Comparison of ENCODE assay signal across 1 cellular context in the genomic region with DNA sequence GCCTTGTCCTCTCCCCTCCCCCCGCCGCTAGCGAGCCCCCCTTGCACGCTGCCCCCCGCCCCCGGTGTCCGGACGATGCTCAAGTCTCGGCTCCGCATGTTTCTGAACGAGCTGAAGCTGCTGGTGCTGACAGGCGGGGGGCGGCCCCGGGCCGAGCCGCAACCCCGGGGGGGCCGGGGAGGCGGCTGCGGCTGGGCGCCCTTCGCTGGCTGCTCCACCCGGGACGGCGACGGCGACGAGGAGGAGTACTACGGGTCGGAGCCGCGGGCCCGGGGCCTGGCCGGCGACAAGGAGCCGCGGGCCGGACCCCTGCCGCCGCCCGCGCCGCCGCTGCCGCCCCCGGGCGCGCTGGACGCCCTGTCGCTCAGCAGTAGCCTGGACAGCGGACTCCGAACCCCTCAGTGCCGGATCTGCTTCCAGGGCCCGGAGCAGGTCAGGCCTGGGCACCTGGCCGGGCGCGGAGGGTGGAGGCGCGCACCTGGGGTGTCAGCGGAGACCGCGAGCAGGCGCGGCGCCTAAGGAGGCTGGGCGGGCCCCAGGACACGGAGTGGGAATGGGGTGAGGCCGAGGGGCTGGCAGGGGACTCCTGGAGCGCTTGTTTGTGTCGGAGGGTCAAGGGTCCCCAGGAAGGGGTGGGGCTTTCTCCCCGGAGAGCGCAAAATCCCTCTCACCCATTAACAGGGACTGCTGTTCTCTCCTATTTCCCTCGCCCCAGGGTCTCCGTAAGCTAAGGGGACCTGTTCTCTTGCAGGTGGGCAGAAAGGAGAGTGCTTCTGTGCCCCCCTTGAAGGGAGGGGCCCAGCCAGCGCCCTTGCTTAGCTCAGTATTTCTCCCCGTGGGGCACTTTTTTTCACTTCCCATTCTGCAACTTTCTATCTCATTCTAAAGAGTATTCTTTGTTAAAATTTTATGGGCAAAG.
TF ChIP-seq lines count a peak whose summit lies in the region.

No MANE protein-coding gene starts in this region.

TF ChIP-seq in HepG2, 621 proteins besides CTCF, POLR2A, EP300 and RAD21 (continued from another document and continues in another):
- no peak for TF ChIP-seq PRDM10 (CRISPR knock-in tag; IDR thresholded peaks at IDR 0.05; ENCODE audit: low read depth)
- 0 out of 2 replicates have a peak, but pooled peaks have one; percentile 11 for TF ChIP-seq ELF1 (CRISPR knock-in tag; IDR thresholded peaks at IDR 0.05)
- TF ChIP-seq CEBPB (IDR thresholded peaks at IDR 0.05; ENCODE audit: borderline replicate concordance, low read depth, low read length): no peak
- no peak for TF ChIP-seq SNRNP70 (IDR thresholded peaks at IDR 0.05; ENCODE audit: low read depth, low read length)
- TF ChIP-seq KMT2A (CRISPR knock-in tag; IDR thresholded peaks at IDR 0.05): no peak
- no peak for TF ChIP-seq BHLHE40 (IDR thresholded peaks at IDR 0.05; ENCODE audit: low read length)
- TF ChIP-seq ZUFSP (CRISPR knock-in tag; IDR thresholded peaks at IDR 0.05; ENCODE audit: borderline replicate concordance): no peak
- TF ChIP-seq GTF2F1 (IDR thresholded peaks at IDR 0.05; ENCODE audit: low read length): no peak
- 0 out of 2 replicates have a peak, but pooled peaks have one; percentile 32 for TF ChIP-seq AFF4 (CRISPR knock-in tag; IDR thresholded peaks at IDR 0.05)
- no peak for TF ChIP-seq ZNF10 (CRISPR knock-in tag; IDR thresholded peaks at IDR 0.05; ENCODE audit: borderline replicate concordance, low read depth)
- TF ChIP-seq TFDP1 (CRISPR knock-in tag; IDR thresholded peaks at IDR 0.05; ENCODE audit: borderline replicate concordance): no peak; the same call in 1 of the 2 replicates
- 0 out of 2 replicates have a peak, but pooled peaks have one; percentile 43 for TF ChIP-seq ZNF766 (CRISPR knock-in tag; IDR thresholded peaks at IDR 0.05; ENCODE audit: borderline replicate concordance)
- TF ChIP-seq, protein P1, sequence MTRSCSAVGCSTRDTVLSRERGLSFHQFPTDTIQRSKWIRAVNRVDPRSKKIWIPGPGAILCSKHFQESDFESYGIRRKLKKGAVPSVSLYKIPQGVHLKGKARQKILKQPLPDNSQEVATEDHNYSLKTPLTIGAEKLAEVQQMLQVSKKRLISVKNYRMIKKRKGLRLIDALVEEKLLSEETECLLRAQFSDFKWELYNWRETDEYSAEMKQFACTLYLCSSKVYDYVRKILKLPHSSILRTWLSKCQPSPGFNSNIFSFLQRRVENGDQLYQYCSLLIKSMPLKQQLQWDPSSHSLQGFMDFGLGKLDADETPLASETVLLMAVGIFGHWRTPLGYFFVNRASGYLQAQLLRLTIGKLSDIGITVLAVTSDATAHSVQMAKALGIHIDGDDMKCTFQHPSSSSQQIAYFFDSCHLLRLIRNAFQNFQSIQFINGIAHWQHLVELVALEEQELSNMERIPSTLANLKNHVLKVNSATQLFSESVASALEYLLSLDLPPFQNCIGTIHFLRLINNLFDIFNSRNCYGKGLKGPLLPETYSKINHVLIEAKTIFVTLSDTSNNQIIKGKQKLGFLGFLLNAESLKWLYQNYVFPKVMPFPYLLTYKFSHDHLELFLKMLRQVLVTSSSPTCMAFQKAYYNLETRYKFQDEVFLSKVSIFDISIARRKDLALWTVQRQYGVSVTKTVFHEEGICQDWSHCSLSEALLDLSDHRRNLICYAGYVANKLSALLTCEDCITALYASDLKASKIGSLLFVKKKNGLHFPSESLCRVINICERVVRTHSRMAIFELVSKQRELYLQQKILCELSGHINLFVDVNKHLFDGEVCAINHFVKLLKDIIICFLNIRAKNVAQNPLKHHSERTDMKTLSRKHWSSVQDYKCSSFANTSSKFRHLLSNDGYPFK (CRISPR knock-in tag; IDR thresholded peaks at IDR 0.05; ENCODE audit: borderline replicate concordance): peak; percentile 34; the same call in 1 of the 2 replicates
- TF ChIP-seq ZSCAN25 (CRISPR knock-in tag; IDR thresholded peaks at IDR 0.05): peak; percentile 94
- no peak for TF ChIP-seq PRMT3 (CRISPR knock-in tag; IDR thresholded peaks at IDR 0.05; ENCODE audit: borderline replicate concordance, low read depth)
- TF ChIP-seq ZNF101 (CRISPR knock-in tag; IDR thresholded peaks at IDR 0.05; ENCODE audit: borderline replicate concordance, low read depth): no peak
- TF ChIP-seq, protein P2, sequence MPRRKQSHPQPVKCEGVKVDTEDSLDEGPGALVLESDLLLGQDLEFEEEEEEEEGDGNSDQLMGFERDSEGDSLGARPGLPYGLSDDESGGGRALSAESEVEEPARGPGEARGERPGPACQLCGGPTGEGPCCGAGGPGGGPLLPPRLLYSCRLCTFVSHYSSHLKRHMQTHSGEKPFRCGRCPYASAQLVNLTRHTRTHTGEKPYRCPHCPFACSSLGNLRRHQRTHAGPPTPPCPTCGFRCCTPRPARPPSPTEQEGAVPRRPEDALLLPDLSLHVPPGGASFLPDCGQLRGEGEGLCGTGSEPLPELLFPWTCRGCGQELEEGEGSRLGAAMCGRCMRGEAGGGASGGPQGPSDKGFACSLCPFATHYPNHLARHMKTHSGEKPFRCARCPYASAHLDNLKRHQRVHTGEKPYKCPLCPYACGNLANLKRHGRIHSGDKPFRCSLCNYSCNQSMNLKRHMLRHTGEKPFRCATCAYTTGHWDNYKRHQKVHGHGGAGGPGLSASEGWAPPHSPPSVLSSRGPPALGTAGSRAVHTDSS (CRISPR knock-in tag; conservative IDR thresholded peaks at IDR 0.05): no peak
- TF ChIP-seq NKX3-1 (CRISPR knock-in tag; IDR thresholded peaks at IDR 0.05): no peak
- 0 out of 2 replicates have a peak, but pooled peaks have one; percentile 32 for TF ChIP-seq FOXO1 (CRISPR knock-in tag; IDR thresholded peaks at IDR 0.05)
- TF ChIP-seq, protein P3, sequence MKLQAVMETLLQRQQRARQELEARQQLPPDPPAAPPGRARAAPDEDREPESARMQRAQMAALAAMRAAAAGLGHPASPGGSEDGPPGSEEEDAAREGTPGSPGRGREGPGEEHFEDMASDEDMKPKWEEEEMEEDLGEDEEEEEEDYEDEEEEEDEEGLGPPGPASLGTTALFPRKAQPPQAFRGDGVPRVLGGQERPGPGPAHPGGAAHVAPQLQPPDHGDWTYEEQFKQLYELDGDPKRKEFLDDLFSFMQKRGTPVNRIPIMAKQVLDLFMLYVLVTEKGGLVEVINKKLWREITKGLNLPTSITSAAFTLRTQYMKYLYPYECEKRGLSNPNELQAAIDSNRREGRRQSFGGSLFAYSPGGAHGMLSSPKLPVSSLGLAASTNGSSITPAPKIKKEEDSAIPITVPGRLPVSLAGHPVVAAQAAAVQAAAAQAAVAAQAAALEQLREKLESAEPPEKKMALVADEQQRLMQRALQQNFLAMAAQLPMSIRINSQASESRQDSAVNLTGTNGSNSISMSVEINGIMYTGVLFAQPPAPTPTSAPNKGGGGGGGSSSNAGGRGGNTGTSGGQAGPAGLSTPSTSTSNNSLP (IDR thresholded peaks at IDR 0.05; ENCODE audit: low read depth, low read length): no peak
- TF ChIP-seq ELK4 (CRISPR knock-in tag; IDR thresholded peaks at IDR 0.05; ENCODE audit: borderline replicate concordance): no peak
- TF ChIP-seq ZNF614 (CRISPR knock-in tag; IDR thresholded peaks at IDR 0.05; ENCODE audit: borderline replicate concordance): 0 out of 2 replicates have a peak, but pooled peaks have one; percentile 19
